In genomic region chr10:62244785-62245595, GRCh38 we compare ENCODE assay signal across 8 cellular contexts. TPM values are rescaled to one million over a fixed set of nuclear protein-coding genes. Genes with fewer than 3 reads are reported as not detected.
A peak's percentile ranks its signal among the peaks of the same experiment; 100 is the strongest.
DNase-seq lines count a peak whose midpoint lies in the region; ATAC-seq and TF ChIP-seq lines count a peak whose summit lies in the region.

No MANE protein-coding gene starts in this region.

- H3K27ac ChIP-seq in breast epithelium: no peak overlapping the region

- intact Hi-C loops in breast epithelium (cut with DNase I; ENCODE audit: low total_unique reads): loop anchor here (10.0 kb wide), 1 partner anchor 60 kb away; no protein-coding TSS in a partner anchor

- TF ChIP-seq CTCF in LNCAP (IDR thresholded peaks at IDR 0.05) (peak; percentile 87), breast epithelium (IDR thresholded peaks at IDR 0.05) (peak; percentile 73 to 85 (median 77))

- H3K36me3 ChIP-seq in breast epithelium: no peaks in the 10 kb centered on the region

- no peaks in the 10 kb centered on the region for H3K27me3 ChIP-seq in breast epithelium

- peak; percentile 60 for ATAC-seq in GM21576 (IDR thresholded peaks at IDR 0.05; ENCODE audit: unreplicated experiment)

- TF ChIP-seq POLR2A in breast epithelium (IDR thresholded peaks at IDR 0.05): no peak

- DNase-seq in SHP77 (lab: John Stamatoyannopoulos, UW) (peak; percentile 11 to 20), SHP77 treated with DMSO at 0.1 percent for 48 hours (lab: John Stamatoyannopoulos, UW) (no peak), SKM-1 (lab: John Stamatoyannopoulos, UW; ENCODE audit: unreplicated experiment) (peak; percentile 57), breast epithelium (ENCODE audit: low spot score in 2 of 2) (no peak), kidney glomerular epithelial cell (lab: John Stamatoyannopoulos, UW) (peak; percentile 83)
- peak; percentile 6 for DNase-seq in stimulated activated naive CD4-positive, alpha-beta T cell treated with Interleukin-2 at 50 U/mL for 16 hours (lab: John Stamatoyannopoulos, UW)

- H3K4me3 ChIP-seq in breast epithelium: no peak overlapping the region

- no peaks in the 10 kb centered on the region for H3K4me1 ChIP-seq in breast epithelium

- no peaks in the 10 kb centered on the region for H3K9me3 ChIP-seq in breast epithelium

RNA-seq across cellular contexts. Expression of gene RTKN2, which starts 23.7 kb away (rescaled TPM):
- 1 to 10 TPM in 1 of 3 donors, under 1 TPM in 2; 0.16 to 1.3 (median 0.98) TPM for total RNA-seq in breast epithelium

Comparison
In these comparisons a context has a peak if more than half of its experiments do, and no peak if none do; other contexts are left out.
1. DNase-seq: peak in SHP77 (2 of 2), SKM-1 (single experiment), kidney glomerular epithelial cell (single experiment) and stimulated activated naive CD4-positive, alpha-beta T cell treated with Interleukin-2 at 50 U/mL for 16 hours (single experiment); none in SHP77 treated with DMSO at 0.1 percent for 48 hours (single experiment) and breast epithelium (0 of 2).